ENCODE assay signal across 22 cellular contexts in the genomic region with DNA sequence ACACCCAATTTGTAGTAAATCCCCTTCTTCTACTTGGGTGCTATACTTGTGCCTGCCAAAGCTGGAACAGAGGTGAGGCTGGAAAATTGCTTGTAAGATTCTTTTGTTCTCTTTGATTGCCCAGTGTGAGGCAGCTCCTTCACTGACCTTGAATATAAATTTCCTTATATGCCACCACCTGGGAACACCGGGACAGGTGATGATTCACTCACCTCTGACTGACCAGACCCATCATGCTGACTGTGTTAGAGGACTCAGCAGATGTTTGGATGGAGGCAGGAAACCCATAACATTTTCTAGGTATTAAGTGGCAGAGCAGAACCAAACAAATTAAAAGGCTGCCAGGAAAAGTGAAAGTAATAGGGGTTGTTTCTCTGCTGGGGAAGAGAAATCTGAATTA.
DNase-seq lines count a peak whose midpoint lies in the region; ATAC-seq, FAIRE-seq and TF ChIP-seq lines count a peak whose summit lies in the region.
"Had no signal": no experiment of that assay in that cellular context is flagged by ENCODE, and none has a peak within 500 bp of the region (broad histone marks: within the 10 kb centered on the region; RNA-seq: fewer than 3 reads in every experiment).

No MANE protein-coding gene starts in this region.

- ATAC-seq in RWPE2 (ENCODE audit: low read depth) = peak; percentile 72
- no peak for ATAC-seq in GM21390 (IDR thresholded peaks at IDR 0.05; ENCODE audit: unreplicated experiment)

- TF ChIP-seq CTCF in RWPE2 (IDR thresholded peaks at IDR 0.05; ENCODE audit: poor library complexity, severe bottlenecking) = no peak
- no peak for TF ChIP-seq CTCF in D721Med (IDR thresholded peaks at IDR 0.05; ENCODE audit: insufficient read depth, missing control alignments)
- no peak for TF ChIP-seq CTCF in CD14-positive monocyte (IDR thresholded peaks at IDR 0.05)
- no peak for TF ChIP-seq CTCF in left ventricle myocardium inferior (IDR thresholded peaks at IDR 0.05; ENCODE audit: borderline replicate concordance)

- H3K27me3 Mint-ChIP-seq in CD14-positive monocyte (ENCODE audit: low read depth in 3 of 3) = peaks cover 0 to 2% (median 2%) of the 10 kb centered on the region in 3 donors

- FAIRE-seq in D721Med (lab: Jason Lieb, UNC) = no peak
- FAIRE-seq: A204.1, GM12892 had no signal

- H3K27ac Mint-ChIP-seq in CD14-positive monocyte = no peak overlapping the region
- H3K27ac Mint-ChIP-seq: HFFc6 had no signal

- intact Hi-C loops in CD14-positive monocyte (cut with micrococcal nuclease) = no loop called here
- intact Hi-C loops in left ventricle myocardium inferior (cut with micrococcal nuclease) = no loop called here

- H3K4me1 ChIP-seq in RWPE2 (ENCODE audit: insufficient read depth, poor library complexity, severe bottlenecking) (no peaks in the 10 kb centered on the region), left ventricle myocardium inferior (no peaks in the 10 kb centered on the region)
- H3K4me1 ChIP-seq: Peyer's patch had no signal

- no peaks in the 10 kb centered on the region for H3K27me3 ChIP-seq in RWPE2 (ENCODE audit: insufficient read depth, poor library complexity, severe bottlenecking)
- H3K27me3 ChIP-seq in left ventricle myocardium inferior (ENCODE audit: low read depth) = no peaks in the 10 kb centered on the region
- H3K27me3 ChIP-seq: MG63, Peyer's patch had no signal

- H3K9me3 ChIP-seq in RWPE2 (ENCODE audit: severe bottlenecking) = no peaks in the 10 kb centered on the region
- H3K9me3 ChIP-seq in left ventricle myocardium inferior (replicated peaks) = no peaks in the 10 kb centered on the region
- H3K9me3 ChIP-seq: MG63, Peyer's patch had no signal

- H3K4me3 ChIP-seq in RWPE2 (ENCODE audit: severe bottlenecking) (no peak overlapping the region), left ventricle myocardium inferior (no peak overlapping the region)
- H3K4me3 ChIP-seq: GM23248, MG63, Peyer's patch had no signal

- H3K27ac ChIP-seq in RWPE2 (ENCODE audit: poor library complexity, severe bottlenecking) (no peak overlapping the region), left ventricle myocardium inferior (replicated peaks) (no peak overlapping the region)
- H3K27ac ChIP-seq: GM23248, HL-60, Peyer's patch had no signal

- H3K36me3 Mint-ChIP-seq in CD14-positive monocyte = no peaks in the 10 kb centered on the region

- H3K4me1 Mint-ChIP-seq in CD14-positive monocyte = no peaks in the 10 kb centered on the region

- H3K36me3 ChIP-seq in RWPE2 (ENCODE audit: low read depth) = no peaks in the 10 kb centered on the region
- no peaks in the 10 kb centered on the region for H3K36me3 ChIP-seq in left ventricle myocardium inferior
- H3K36me3 ChIP-seq: MG63, Peyer's patch had no signal

- H3K4me3 Mint-ChIP-seq in CD14-positive monocyte = no peak overlapping the region
- H3K4me3 Mint-ChIP-seq: HFFc6 had no signal

- DNase-seq in NCI-H2196 treated with DMSO at 0.1 percent for 48 hours (lab: John Stamatoyannopoulos, UW; ENCODE audit: unreplicated experiment) (peak; percentile 2), NCI-H2196 (lab: John Stamatoyannopoulos, UW; ENCODE audit: unreplicated experiment) (no peak), RWPE2 (ENCODE audit: low spot score) (no peak), iPS DF 19.7 (ENCODE audit: low read depth, low spot score) (peak; percentile 12), D721Med (ENCODE audit: insufficient read length, low spot score) (no peak), CD14-positive monocyte (ENCODE audit: low spot score) (no peak), left ventricle myocardium inferior (no peak)
- DNase-seq: DND-41, GDM1, GM23248, HFFc6, KG1, MG63, NCI-H1105, NCI-H2029, NCI-H226, NCI-H748 treated with DMSO at 0.1 percent for 48 hours, Peyer's patch had no signal

- H3K9me3 Mint-ChIP-seq in CD14-positive monocyte = peaks cover 0 to 3% (median 3%) of the 10 kb centered on the region in 7 donors

Comparison
In these comparisons a context has a peak if more than half of its experiments do, and no peak if none do; other contexts are left out.
1. DNase-seq: peak in NCI-H2196 treated with DMSO at 0.1 percent for 48 hours (single experiment) and iPS DF 19.7 (single experiment); none in NCI-H2196 (single experiment), RWPE2 (single experiment), D721Med (single experiment), CD14-positive monocyte (single experiment) and left ventricle myocardium inferior (single experiment).